Comparison of ENCODE assay signal across 14 cellular contexts in genomic region chr3:33355611-33356010, GRCh38.
A peak's percentile ranks its signal among the peaks of the same experiment; 100 is the strongest.
DNase-seq lines count a peak whose midpoint lies in the region; ATAC-seq and TF ChIP-seq lines count a peak whose summit lies in the region.
"Had no signal": no experiment of that assay in that cellular context is flagged by ENCODE, and none has a peak within 500 bp of the region (broad histone marks: within the 10 kb centered on the region; RNA-seq: fewer than 3 reads in every experiment).

No MANE protein-coding gene starts in this region.

- no peak overlapping the region for H2BK20ac ChIP-seq in IMR-90 (ENCODE audit: low read depth, low read length)

- H3K27ac ChIP-seq in IMR-90 (ENCODE audit: insufficient read depth, low read length) (no peak overlapping the region), brain microvascular endothelial cell (no peak overlapping the region), right cardiac atrium (ENCODE audit: low read length) (no peak overlapping the region), thoracic aorta (no peak overlapping the region)
- H3K27ac ChIP-seq: HL-60, neural progenitor cell had no signal

- no peak overlapping the region for H4K5ac ChIP-seq in IMR-90 (ENCODE audit: low read depth, low read length)

- no peak overlapping the region for H2BK5ac ChIP-seq in IMR-90 (ENCODE audit: low read depth, low read length, poor library complexity, severe bottlenecking)

- no peak overlapping the region for H3K4ac ChIP-seq in IMR-90 (ENCODE audit: low read depth, low read length)

- no peak overlapping the region for H2AFZ ChIP-seq in IMR-90 (replicated peaks; ENCODE audit: low read length, poor library complexity)
- H2AFZ ChIP-seq: neural progenitor cell had no signal

- dilution Hi-C loops in IMR-90 (cut with HindIII; ENCODE audit: low sequenced_read_pairs, unreplicated experiment): no loop called here

- H2BK120ac ChIP-seq in IMR-90 (ENCODE audit: low read depth, low read length): no peak overlapping the region

- no peaks in the 10 kb centered on the region for H3K27me3 ChIP-seq in IMR-90 (ENCODE audit: control insufficient read depth, insufficient read depth, low read length)
- H3K27me3 ChIP-seq in brain microvascular endothelial cell (replicated peaks): no peaks in the 10 kb centered on the region
- H3K27me3 ChIP-seq in right cardiac atrium (ENCODE audit: control insufficient read depth, insufficient read depth): no peaks in the 10 kb centered on the region
- no peaks in the 10 kb centered on the region for H3K27me3 ChIP-seq in thoracic aorta (replicated peaks; ENCODE audit: insufficient read depth)
- H3K27me3 ChIP-seq: neural progenitor cell had no signal

- POLR2A ChIA-PET in IMR-90 (lab: Charles Lee; ENCODE audit: unreplicated experiment): no interaction called here

- no peak overlapping the region for H3K4me3 ChIP-seq in IMR-90 (ENCODE audit: insufficient read depth, low read depth, low read length)
- H3K4me3 ChIP-seq in brain microvascular endothelial cell (ENCODE audit: low read depth, low read length): no peak overlapping the region
- no peak overlapping the region for H3K4me3 ChIP-seq in right cardiac atrium (ENCODE audit: low read length)
- peak overlapping the region; percentile 33 for H3K4me3 ChIP-seq in thoracic aorta
- H3K4me3 ChIP-seq: neural progenitor cell had no signal

- H3K9ac ChIP-seq in IMR-90 (ENCODE audit: low read depth, low read length): no peak overlapping the region
- H3K9ac ChIP-seq: neural progenitor cell had no signal

- DNase-seq in IMR-90 (peak; percentile 61), brain microvascular endothelial cell (peak; percentile 74), right cardiac atrium (no peak), thoracic aorta (ENCODE audit: low spot score) (no peak), SK-N-DZ (ENCODE audit: low spot score) (no peak), middle frontal gyrus (ENCODE audit: extremely low spot score, low spot score) (no peak)
- DNase-seq: activated CD8-positive, alpha-beta memory T cell treated with anti-CD3 and anti-CD28 coated beads for 24 hours; effector memory CD8-positive, alpha-beta T cell; stimulated activated CD4-positive, alpha-beta T cell treated with anti-CD3 and anti-CD28 coated beads, Interleukin-2, amount 100 ng/mL, for 24 hours; stimulated activated naive CD8-positive, alpha-beta T cell treated with anti-CD3 and anti-CD28 coated beads, Interleukin-15, Interleukin-2, amounts not matched to agents 100 U/mL and 50 U/mL, for 24 hours; T1000 had no signal

- intact Hi-C loops in IMR-90 (cut with micrococcal nuclease): loop anchor here (5.0 kb wide), 1 partner anchor 38 kb away; no protein-coding TSS in a partner anchor
- intact Hi-C loops in right cardiac atrium (cut with DNase I): no loop called here

- no peak for TF ChIP-seq CTCF in IMR-90 (conservative IDR thresholded peaks at IDR 0.05; ENCODE audit: low read depth, low read length)
- TF ChIP-seq CTCF in brain microvascular endothelial cell (IDR thresholded peaks at IDR 0.05; ENCODE audit: low read depth, low read length, missing control alignments): no peak
- no peak for TF ChIP-seq CTCF in thoracic aorta (IDR thresholded peaks at IDR 0.05)

- no peak overlapping the region for H4K91ac ChIP-seq in IMR-90 (ENCODE audit: insufficient read depth, low read depth, low read length)

- no peak overlapping the region for H3K18ac ChIP-seq in IMR-90 (ENCODE audit: low read depth, low read length)

- CTCF ChIA-PET in IMR-90 (lab: Yijun Ruan, JAX): no interaction called here

- H3K4me2 ChIP-seq in IMR-90 (ENCODE audit: low read depth, low read length): peak overlapping the region; percentile 46; the same call in 1 of the 2 replicates
- H3K4me2 ChIP-seq: neural progenitor cell had no signal

- no peak overlapping the region for H3K56ac ChIP-seq in IMR-90 (ENCODE audit: extremely low read depth, insufficient read depth, low read length)

- BruUV-seq in IMR-90 (replicated peaks; lab: Mats Ljungman, UMichigan): no TSS peak

- H3K14ac ChIP-seq in IMR-90 (replicated peaks; ENCODE audit: low read depth, low read length): no peak overlapping the region

- TF ChIP-seq POLR2A in IMR-90 (IDR thresholded peaks at IDR 0.05; ENCODE audit: low read depth, low read length): no peak

- WGBS in IMR-90 (ENCODE audit: extremely low coverage in 2 of 2, insufficient read length in 1 of 2), 2 experiments: no CpG with 5 or more reads among the region's 5 CpGs
- WGBS in right cardiac atrium: 18% methylated on average over 5 of the region's 5 CpGs

- no peak overlapping the region for H2AK5ac ChIP-seq in IMR-90 (ENCODE audit: low read depth, low read length)

- in situ Hi-C loops in IMR-90 (cut with MboI; ENCODE audit: low sequenced_read_pairs): loop anchor here (25.0 kb wide), 1 partner anchor 393 kb away; the partner anchor contains the start of gene CCR4
- in situ Hi-C loops in brain microvascular endothelial cell (cut with HindIII; ENCODE audit: low pct_ligation_motif_present, low sequenced_read_pairs): no loop called here

- H3K79me1 ChIP-seq in IMR-90 (ENCODE audit: low read depth in 1 of 2, low read length in 2 of 2): peaks cover 5 to 7% of the 10 kb centered on the region in 2 experiments; a peak in 3 of 4 replicates

- H3K36me3 ChIP-seq in IMR-90 (ENCODE audit: control insufficient read depth, insufficient read depth, low read length): no peaks in the 10 kb centered on the region
- H3K36me3 ChIP-seq in brain microvascular endothelial cell (replicated peaks): no peaks in the 10 kb centered on the region
- no peaks in the 10 kb centered on the region for H3K36me3 ChIP-seq in thoracic aorta
- H3K36me3 ChIP-seq: neural progenitor cell had no signal

- no peaks in the 10 kb centered on the region for H3K9me3 ChIP-seq in IMR-90 (ENCODE audit: control insufficient read depth, insufficient read depth, low read length)
- no peaks in the 10 kb centered on the region for H3K9me3 ChIP-seq in right cardiac atrium (ENCODE audit: control insufficient read depth, low read length)
- H3K9me3 ChIP-seq in thoracic aorta: no peaks in the 10 kb centered on the region

- no peak for TF ChIP-seq RAD21 in IMR-90 (IDR thresholded peaks at IDR 0.05; ENCODE audit: low read length)

- H2BK15ac ChIP-seq in IMR-90 (ENCODE audit: low read depth, low read length): no peak overlapping the region

- H4K20me1 ChIP-seq in IMR-90 (ENCODE audit: insufficient read depth, low read length): no peaks in the 10 kb centered on the region

- no peak overlapping the region for H2AK9ac ChIP-seq in IMR-90 (replicated peaks; ENCODE audit: low read depth, low read length, poor library complexity)

- no peak overlapping the region for H4K8ac ChIP-seq in IMR-90 (ENCODE audit: low read depth in 2 of 2, low read length in 2 of 2)

- H3K23ac ChIP-seq in IMR-90 (ENCODE audit: low read depth, low read length): no peak overlapping the region

- H3K4me1 ChIP-seq in IMR-90 (ENCODE audit: control insufficient read depth, insufficient read depth, low read length): peaks cover 3% of the 10 kb centered on the region
- H3K4me1 ChIP-seq in right cardiac atrium (ENCODE audit: control insufficient read depth, insufficient read depth, low read length): peaks cover 2% of the 10 kb centered on the region
- peaks cover 3 to 33% of the 10 kb centered on the region in 2 donors for H3K4me1 ChIP-seq in thoracic aorta (ENCODE audit: control insufficient read depth in 1 of 2, low read depth in 2 of 2)

- peak; percentile 38; the same call in 1 of the 2 replicates for ATAC-seq in IMR-90 (ENCODE audit: low read depth)
- ATAC-seq in right cardiac atrium: peak; percentile 78 to 87
- no peak for ATAC-seq in thoracic aorta (ENCODE audit: insufficient number of reproducible peaks, low FRiP score, low read depth)
- no peak for ATAC-seq in GM18517 (IDR thresholded peaks at IDR 0.05; ENCODE audit: unreplicated experiment)
- ATAC-seq: effector memory CD8-positive, alpha-beta T cell; stimulated activated naive CD8-positive, alpha-beta T cell treated with anti-CD3 and anti-CD28 coated beads, Interleukin-15, Interleukin-2, amounts not matched to agents 100 U/mL and 50 U/mL, for 24 hours had no signal

- peaks cover 4% of the 10 kb centered on the region; the same call in 1 of the 2 replicates for H3K9me1 ChIP-seq in IMR-90 (ENCODE audit: insufficient read depth, low read length)

TF ChIP-seq in IMR-90, 13 proteins besides CTCF, POLR2A, EP300 and RAD21:
- TF ChIP-seq MAFK (IDR thresholded peaks at IDR 0.05; ENCODE audit: low read depth, low read length) (no peak), ELK1 (IDR thresholded peaks at IDR 0.05; ENCODE audit: borderline replicate concordance, low read depth, low read length) (no peak), CEBPB (IDR thresholded peaks at IDR 0.05; ENCODE audit: low read depth, low read length) (no peak), NFE2L2 (IDR thresholded peaks at IDR 0.05; ENCODE audit: low read depth, low read length) (no peak), USF2 (IDR thresholded peaks at IDR 0.05; ENCODE audit: low read depth, low read length) (no peak), RCOR1 (IDR thresholded peaks at IDR 0.05; ENCODE audit: insufficient replicate concordance, low read length) (no peak), MAZ (IDR thresholded peaks at IDR 0.05; ENCODE audit: borderline replicate concordance, low read depth, low read length) (no peak), FOS (IDR thresholded peaks at IDR 0.05; ENCODE audit: low read depth, low read length) (no peak), MXI1 (IDR thresholded peaks at IDR 0.05; ENCODE audit: borderline replicate concordance, low read depth, low read length) (no peak), SMC3 (IDR thresholded peaks at IDR 0.05; ENCODE audit: low read depth, low read length) (no peak), CHD1 (IDR thresholded peaks at IDR 0.05; ENCODE audit: low read depth, low read length) (no peak), BHLHE40 (IDR thresholded peaks at IDR 0.05; ENCODE audit: low read depth, low read length) (no peak), RFX5 (IDR thresholded peaks at IDR 0.05; ENCODE audit: low read depth, low read length) (no peak)

Comparison
In these comparisons a context has a peak if more than half of its experiments do, and no peak if none do; other contexts are left out.
1. ATAC-seq: peak in IMR-90 (single experiment) and right cardiac atrium (2 of 2); none in thoracic aorta (single experiment) and GM18517 (single experiment).
2. DNase-seq: peak in IMR-90 (single experiment) and brain microvascular endothelial cell (single experiment); none in right cardiac atrium (0 of 3), thoracic aorta (single experiment), SK-N-DZ (single experiment) and middle frontal gyrus (single experiment).